8 cellular contexts compared by ENCODE assay signal in the genomic region with DNA sequence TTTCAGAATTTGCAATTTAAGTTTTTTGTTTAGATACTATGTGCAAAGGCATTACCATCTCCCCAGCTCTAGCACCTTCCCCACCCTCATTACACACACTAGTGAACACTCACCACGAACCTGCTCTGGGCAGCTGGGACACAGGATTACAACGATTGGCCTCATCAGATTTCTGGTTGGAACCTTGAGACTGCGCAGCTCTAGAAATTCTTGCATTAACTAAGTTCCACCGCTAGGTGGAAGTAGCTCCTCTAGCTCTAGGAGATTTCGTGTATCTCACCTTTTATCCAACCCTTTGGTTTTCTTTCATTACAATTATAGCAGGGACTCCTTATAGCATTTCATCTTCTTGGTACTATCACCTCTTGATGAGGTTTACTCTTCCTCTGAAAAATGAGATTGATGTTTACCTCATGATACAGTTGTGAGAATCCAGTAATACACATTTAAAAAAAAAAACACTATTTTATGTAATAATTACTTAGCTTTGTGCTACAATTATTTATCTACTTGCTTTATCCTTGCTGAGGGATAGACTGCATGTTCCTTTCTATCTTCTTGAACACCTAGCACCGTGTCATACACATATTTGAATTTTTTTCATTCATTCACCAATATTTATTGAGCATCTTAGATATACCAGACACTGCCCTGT. TPM values are rescaled to one million over a fixed set of nuclear protein-coding genes. Genes with fewer than 3 reads are reported as not detected.
DNase-seq lines count a peak whose midpoint lies in the region; ATAC-seq and TF ChIP-seq lines count a peak whose summit lies in the region.

No MANE protein-coding gene starts in this region.

- ATAC-seq in GM18861 (IDR thresholded peaks at IDR 0.05; ENCODE audit: unreplicated experiment) (peak; percentile 94), HG02943 (IDR thresholded peaks at IDR 0.05; ENCODE audit: low read depth, unreplicated experiment) (peak; percentile 89)

- peak in 4 of 5 donors; percentile 9 to 30 (median 14) for DNase-seq in CD4-positive, alpha-beta memory T cell
- DNase-seq in NCI-H1436 (lab: John Stamatoyannopoulos, UW) (peak; percentile 77), SKM-1 treated with dmso at 0.1 percent for 144 hours (lab: John Stamatoyannopoulos, UW; ENCODE audit: unreplicated experiment) (peak; percentile 41), esophagus squamous epithelium (lab: John Stamatoyannopoulos, UW) (no peak), neural crest cell (ENCODE audit: low read depth, low spot score) (peak; percentile 3), posterior vena cava (ENCODE audit: low spot score) (no peak)

- H3K4me3 Mint-ChIP-seq in CD4-positive, alpha-beta memory T cell: no peak overlapping the region
- H3K4me3 Mint-ChIP-seq in neural crest cell: no peak overlapping the region

- no peaks in the 10 kb centered on the region for H3K9me3 Mint-ChIP-seq in CD4-positive, alpha-beta memory T cell
- H3K9me3 Mint-ChIP-seq in neural crest cell: no peaks in the 10 kb centered on the region

- H3K27ac Mint-ChIP-seq in CD4-positive, alpha-beta memory T cell: no peak overlapping the region
- no peak overlapping the region for H3K27ac Mint-ChIP-seq in neural crest cell (ENCODE audit: unreplicated experiment)

- peaks cover 3 to 5% of the 10 kb centered on the region in 2 donors for H3K27me3 Mint-ChIP-seq in CD4-positive, alpha-beta memory T cell
- no peaks in the 10 kb centered on the region for H3K27me3 Mint-ChIP-seq in neural crest cell (ENCODE audit: low read depth)

- POLR2A ChIA-PET in CD4-positive, alpha-beta memory T cell (lab: Charles Lee; ENCODE audit: partially characterized antibody): no interaction called here

- no peaks in the 10 kb centered on the region for H3K4me1 ChIP-seq in CD4-positive, alpha-beta memory T cell (ENCODE audit: insufficient read depth, low read length)
- peaks cover 0 to 9% (median 0%) of the 10 kb centered on the region in 3 donors for H3K4me1 ChIP-seq in esophagus squamous epithelium

- no peaks in the 10 kb centered on the region for H3K36me3 Mint-ChIP-seq in CD4-positive, alpha-beta memory T cell
- H3K36me3 Mint-ChIP-seq in neural crest cell (ENCODE audit: low read depth): no peaks in the 10 kb centered on the region

- no peak for TF ChIP-seq POLR2A in esophagus squamous epithelium (IDR thresholded peaks at IDR 0.05)

- CTCF ChIA-PET in CD4-positive, alpha-beta memory T cell (lab: Charles Lee; ENCODE audit: partially characterized antibody): interaction anchor here (0.9 to 4.9 kb wide), 15 partner anchors 11 to 406 kb away, joined by 3 to 37 read pairs (median 4); no protein-coding TSS in a partner anchor

- no peak overlapping the region for H3K4me3 ChIP-seq in CD4-positive, alpha-beta memory T cell (ENCODE audit: low read length in 2 of 2)
- no peak overlapping the region for H3K4me3 ChIP-seq in esophagus squamous epithelium

- H3K27ac ChIP-seq in CD4-positive, alpha-beta memory T cell (ENCODE audit: low read depth, low read length): no peak overlapping the region
- H3K27ac ChIP-seq in esophagus squamous epithelium: peak overlapping the region in 1 of 4 donors; percentile 31

- TF ChIP-seq CTCF in esophagus squamous epithelium (IDR thresholded peaks at IDR 0.05) (peak; percentile 45 to 76 (median 69)), neural crest cell (conservative IDR thresholded peaks at IDR 0.05) (peak; percentile 79)

- no peaks in the 10 kb centered on the region for H3K36me3 ChIP-seq in CD4-positive, alpha-beta memory T cell (ENCODE audit: insufficient read depth, low read length)
- peaks cover 0 to 22% (median 0%) of the 10 kb centered on the region in 3 donors for H3K36me3 ChIP-seq in esophagus squamous epithelium

- no peaks in the 10 kb centered on the region for H3K27me3 ChIP-seq in CD4-positive, alpha-beta memory T cell (ENCODE audit: insufficient read depth, low read length)
- H3K27me3 ChIP-seq in esophagus squamous epithelium: no peaks in the 10 kb centered on the region

- peaks cover 0 to 4% (median 2%) of the 10 kb centered on the region in 4 donors for H3K4me1 Mint-ChIP-seq in CD4-positive, alpha-beta memory T cell
- no peaks in the 10 kb centered on the region for H3K4me1 Mint-ChIP-seq in neural crest cell

- WGBS in esophagus squamous epithelium, 2 donors: 10 to 12% methylated on average over 6 of the region's 6 CpGs

- intact Hi-C loops in CD4-positive, alpha-beta memory T cell (cut with micrococcal nuclease): loop anchor here (1.0 kb wide), 2 partner anchors 388 to 406 kb away; no protein-coding TSS in a partner anchor
- intact Hi-C loops in esophagus squamous epithelium (cut with DNase I) (no loop called here), posterior vena cava (cut with DNase I) (loop anchor here in 1 of 2 donors (5.0 kb wide), 1 partner anchor 122 kb away; no protein-coding TSS in a partner anchor)

- no peaks in the 10 kb centered on the region for H3K9me3 ChIP-seq in CD4-positive, alpha-beta memory T cell (ENCODE audit: control insufficient read depth in 1 of 2, low read length in 2 of 2)
- no peaks in the 10 kb centered on the region for H3K9me3 ChIP-seq in esophagus squamous epithelium

RNA-seq across cellular contexts. Expression of gene PLOD2, which starts 28.7 kb away (rescaled TPM):
- not detected for total RNA-seq in CD4-positive, alpha-beta memory T cell
- not detected for polyA plus RNA-seq in CD4-positive, alpha-beta memory T cell
- 10 to 100 TPM; 13.3 to 29.1 (median 23.2) TPM for total RNA-seq in esophagus squamous epithelium
- 12.7 and 13.0 TPM in 2 replicates for total RNA-seq in neural crest cell
- total RNA-seq in posterior vena cava: 10 to 100 TPM; 63.8 to 64.1 TPM

Comparison
In these comparisons a context has a peak if more than half of its experiments do, and no peak if none do; other contexts are left out.
1. DNase-seq: peak in CD4-positive, alpha-beta memory T cell (4 of 5), NCI-H1436 (single experiment), SKM-1 treated with dmso at 0.1 percent for 144 hours (single experiment) and neural crest cell (single experiment); none in esophagus squamous epithelium (single experiment) and posterior vena cava (single experiment).
2. RNA of gene PLOD2, which starts 28.7 kb away (total RNA-seq): 63.8 to 64.1 TPM in posterior vena cava, 13.3 to 29.1 TPM in esophagus squamous epithelium and 12.7 to 13.0 TPM in neural crest cell; not detected in CD4-positive, alpha-beta memory T cell; every median in the first group is over 10 times any median in the second.